In genomic region chr12:108394196-108394595, GRCh38 we compare ENCODE assay signal across 1 cellular context.
TF ChIP-seq lines count a peak whose summit lies in the region.

No MANE protein-coding gene starts in this region.

TF ChIP-seq in H1, 55 proteins besides CTCF, POLR2A, EP300 and RAD21:
- TF ChIP-seq, protein P1, sequence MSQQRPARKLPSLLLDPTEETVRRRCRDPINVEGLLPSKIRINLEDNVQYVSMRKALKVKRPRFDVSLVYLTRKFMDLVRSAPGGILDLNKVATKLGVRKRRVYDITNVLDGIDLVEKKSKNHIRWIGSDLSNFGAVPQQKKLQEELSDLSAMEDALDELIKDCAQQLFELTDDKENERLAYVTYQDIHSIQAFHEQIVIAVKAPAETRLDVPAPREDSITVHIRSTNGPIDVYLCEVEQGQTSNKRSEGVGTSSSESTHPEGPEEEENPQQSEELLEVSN (IDR thresholded peaks at IDR 0.05), result peak; percentile 53; the same call in 1 of the 2 replicates
- no peak for TF ChIP-seq JUND (IDR thresholded peaks at IDR 0.05; ENCODE audit: low read length)
TF ChIP-seq in H1: peak in this region for 1.
